27 cellular contexts compared by ENCODE assay signal in genomic region chr7:157817944-157818700, GRCh38.
"Had no signal": no experiment of that assay in that cellular context is flagged by ENCODE, and none has a peak within 500 bp of the region (broad histone marks: within the 10 kb centered on the region; RNA-seq: fewer than 3 reads in every experiment).

No MANE protein-coding gene starts in this region.

- H3K79me2 ChIP-seq: hepatocyte, parathyroid adenoma had no signal

- H3K36me3 ChIP-seq: breast epithelium, gastroesophageal sphincter, right atrium auricular region, stomach, thyroid gland had no signal

- H3K4me3 ChIP-seq: breast epithelium, gastroesophageal sphincter, hepatocyte, right atrium auricular region, smooth muscle cell, stomach, thyroid gland had no signal

- H3K4me1 ChIP-seq: breast epithelium, gastroesophageal sphincter, parathyroid adenoma, right atrium auricular region, stomach, thyroid gland had no signal

- H3K9ac ChIP-seq: parathyroid adenoma had no signal

- H3K27ac ChIP-seq: breast epithelium, gastroesophageal sphincter, hepatocyte, parathyroid adenoma, right atrium auricular region, stomach, thyroid gland had no signal

- FAIRE-seq: endothelial cell of umbilical vein had no signal

- H3K9me3 ChIP-seq: gastroesophageal sphincter, right atrium auricular region, stomach, thyroid gland had no signal

- H3K27me3 ChIP-seq: hepatocyte, right atrium auricular region, thyroid gland had no signal

- H2AFZ ChIP-seq: hepatocyte, parathyroid adenoma had no signal

- H3K4me2 ChIP-seq: hepatocyte, smooth muscle cell had no signal

- ATAC-seq: activated CD8-positive, alpha-beta memory T cell treated with anti-CD3 and anti-CD28 coated beads, Interleukin-2, amount 10 ng/mL, durations not matched to agents 7 days and 5 days; activated CD8-positive, alpha-beta T cell treated with anti-CD3 and anti-CD28 coated beads for 36 hours; activated naive CD4-positive, alpha-beta T cell treated with anti-CD3 and anti-CD28 coated beads, Interleukin-2, amount 50 U/mL, for 72 hours; effector memory CD8-positive, alpha-beta T cell; gastroesophageal sphincter; left cardiac atrium; left ventricle myocardium superior; naive thymus-derived CD4-positive, alpha-beta T cell; stimulated activated naive B cell treated with anti-CD40 and anti-IgM and Interleukin-4, amounts not matched to agents 10 μg/mL and 1 μg/mL and 100 μg/mL, for 72 hours had no signal

- DNase-seq: activated B cell treated with CpG ODN at 0.5 μM for 24 hours; activated CD4-positive, alpha-beta T cell treated with anti-CD3 and anti-CD28 coated beads, Interleukin-2, amount 50 U/mL, for 1 hour; activated CD8-positive, alpha-beta memory T cell treated with anti-CD3 and anti-CD28 coated beads, Interleukin-2, amount 10 ng/mL, durations not matched to agents 7 days and 5 days; activated CD8-positive, alpha-beta T cell treated with anti-CD3 and anti-CD28 coated beads for 36 hours; activated naive CD4-positive, alpha-beta T cell; activated T-cell treated with anti-CD3 and anti-CD28 coated beads, Interleukin-2, amount 50 U/mL, for 48 hours; cortex of kidney; effector memory CD8-positive, alpha-beta T cell; islet precursor cell; left cardiac atrium; left ventricle myocardium superior; mammary epithelial cell; naive thymus-derived CD4-positive, alpha-beta T cell; occipital lobe; stimulated activated CD4-positive, alpha-beta T cell treated with anti-CD3 and anti-CD28 coated beads, Interleukin-15, amount 100 ng/mL, for 24 hours; stimulated activated CD4-positive, alpha-beta T cell treated with anti-CD3 and anti-CD28 coated beads, Interleukin-2, amount 100 ng/mL, for 24 hours; stimulated activated naive B cell treated with anti-CD40 and anti-IgM and Interleukin-4, amounts not matched to agents 10 μg/mL and 1 μg/mL and 100 μg/mL, for 72 hours; stomach; thyroid gland had no signal
